In the genomic region with DNA sequence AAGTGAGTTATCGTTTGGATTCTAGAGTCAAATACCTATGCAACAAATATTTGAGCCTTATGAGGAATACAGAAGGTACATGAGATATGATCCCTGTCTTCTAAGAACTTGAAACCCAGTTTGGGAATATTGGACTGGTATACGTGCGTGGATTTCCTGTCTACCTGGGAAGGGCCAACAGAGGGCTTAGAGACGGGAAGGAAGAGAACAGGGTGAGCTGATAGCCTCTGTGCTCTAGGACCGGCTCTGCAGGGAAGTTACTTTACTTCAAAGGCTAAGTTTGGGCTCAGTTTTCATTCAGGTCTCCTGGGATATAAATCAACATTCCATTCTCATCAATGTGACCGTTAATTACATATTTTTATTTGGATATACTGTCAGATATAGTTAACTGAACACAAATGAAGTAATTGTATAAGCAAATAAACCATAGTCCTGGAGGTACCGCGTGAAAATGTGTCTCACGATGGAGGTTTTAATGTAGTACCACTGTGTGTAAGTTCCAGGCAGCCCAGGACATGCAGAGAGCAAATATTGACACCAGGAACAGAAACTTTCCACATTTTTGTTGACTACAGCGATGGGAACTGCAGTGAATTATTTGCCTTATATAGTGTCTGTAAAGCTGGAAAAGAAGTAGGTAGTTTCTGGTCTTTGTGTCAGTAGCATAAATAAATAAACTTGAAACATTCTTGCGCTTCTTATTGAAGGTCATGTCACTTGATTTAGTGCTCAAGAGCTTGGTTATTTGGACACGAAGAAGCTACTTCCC, we compare ENCODE assay signal across 1 cellular context.
TF ChIP-seq lines count a peak whose summit lies in the region.

No MANE protein-coding gene starts in this region.

TF ChIP-seq in HepG2, 621 proteins besides CTCF, POLR2A, EP300 and RAD21 (continued from another document and continues in another):
- TF ChIP-seq, protein P1, sequence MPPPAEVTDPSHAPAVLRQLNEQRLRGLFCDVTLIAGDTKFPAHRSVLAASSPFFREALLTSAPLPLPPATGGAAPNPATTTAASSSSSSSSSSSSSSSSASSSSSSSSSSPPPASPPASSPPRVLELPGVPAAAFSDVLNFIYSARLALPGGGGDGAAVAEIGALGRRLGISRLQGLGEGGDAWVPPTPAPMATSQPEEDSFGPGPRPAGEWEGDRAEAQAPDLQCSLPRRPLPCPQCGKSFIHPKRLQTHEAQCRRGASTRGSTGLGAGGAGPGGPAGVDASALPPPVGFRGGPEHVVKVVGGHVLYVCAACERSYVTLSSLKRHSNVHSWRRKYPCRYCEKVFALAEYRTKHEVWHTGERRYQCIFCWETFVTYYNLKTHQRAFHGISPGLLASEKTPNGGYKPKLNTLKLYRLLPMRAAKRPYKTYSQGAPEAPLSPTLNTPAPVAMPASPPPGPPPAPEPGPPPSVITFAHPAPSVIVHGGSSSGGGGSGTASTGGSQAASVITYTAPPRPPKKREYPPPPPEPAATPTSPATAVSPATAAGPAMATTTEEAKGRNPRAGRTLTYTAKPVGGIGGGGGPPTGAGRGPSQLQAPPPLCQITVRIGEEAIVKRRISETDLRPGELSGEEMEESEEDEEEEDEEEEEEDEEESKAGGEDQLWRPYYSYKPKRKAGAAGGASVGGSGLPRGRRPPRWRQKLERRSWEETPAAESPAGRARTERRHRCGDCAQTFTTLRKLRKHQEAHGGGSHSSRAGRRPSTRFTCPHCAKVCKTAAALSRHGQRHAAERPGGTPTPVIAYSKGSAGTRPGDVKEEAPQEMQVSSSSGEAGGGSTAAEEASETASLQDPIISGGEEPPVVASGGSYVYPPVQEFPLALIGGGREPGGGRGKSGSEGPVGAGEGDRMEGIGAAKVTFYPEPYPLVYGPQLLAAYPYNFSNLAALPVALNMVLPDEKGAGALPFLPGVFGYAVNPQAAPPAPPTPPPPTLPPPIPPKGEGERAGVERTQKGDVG (CRISPR knock-in tag; IDR thresholded peaks at IDR 0.05; ENCODE audit: borderline replicate concordance): no peak
- TF ChIP-seq, protein P2, sequence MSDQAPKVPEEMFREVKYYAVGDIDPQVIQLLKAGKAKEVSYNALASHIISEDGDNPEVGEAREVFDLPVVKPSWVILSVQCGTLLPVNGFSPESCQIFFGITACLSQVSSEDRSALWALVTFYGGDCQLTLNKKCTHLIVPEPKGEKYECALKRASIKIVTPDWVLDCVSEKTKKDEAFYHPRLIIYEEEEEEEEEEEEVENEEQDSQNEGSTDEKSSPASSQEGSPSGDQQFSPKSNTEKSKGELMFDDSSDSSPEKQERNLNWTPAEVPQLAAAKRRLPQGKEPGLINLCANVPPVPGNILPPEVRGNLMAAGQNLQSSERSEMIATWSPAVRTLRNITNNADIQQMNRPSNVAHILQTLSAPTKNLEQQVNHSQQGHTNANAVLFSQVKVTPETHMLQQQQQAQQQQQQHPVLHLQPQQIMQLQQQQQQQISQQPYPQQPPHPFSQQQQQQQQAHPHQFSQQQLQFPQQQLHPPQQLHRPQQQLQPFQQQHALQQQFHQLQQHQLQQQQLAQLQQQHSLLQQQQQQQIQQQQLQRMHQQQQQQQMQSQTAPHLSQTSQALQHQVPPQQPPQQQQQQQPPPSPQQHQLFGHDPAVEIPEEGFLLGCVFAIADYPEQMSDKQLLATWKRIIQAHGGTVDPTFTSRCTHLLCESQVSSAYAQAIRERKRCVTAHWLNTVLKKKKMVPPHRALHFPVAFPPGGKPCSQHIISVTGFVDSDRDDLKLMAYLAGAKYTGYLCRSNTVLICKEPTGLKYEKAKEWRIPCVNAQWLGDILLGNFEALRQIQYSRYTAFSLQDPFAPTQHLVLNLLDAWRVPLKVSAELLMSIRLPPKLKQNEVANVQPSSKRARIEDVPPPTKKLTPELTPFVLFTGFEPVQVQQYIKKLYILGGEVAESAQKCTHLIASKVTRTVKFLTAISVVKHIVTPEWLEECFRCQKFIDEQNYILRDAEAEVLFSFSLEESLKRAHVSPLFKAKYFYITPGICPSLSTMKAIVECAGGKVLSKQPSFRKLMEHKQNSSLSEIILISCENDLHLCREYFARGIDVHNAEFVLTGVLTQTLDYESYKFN (CRISPR knock-in tag; conservative IDR thresholded peaks at IDR 0.05): peak; percentile 82
- TF ChIP-seq, protein P3, sequence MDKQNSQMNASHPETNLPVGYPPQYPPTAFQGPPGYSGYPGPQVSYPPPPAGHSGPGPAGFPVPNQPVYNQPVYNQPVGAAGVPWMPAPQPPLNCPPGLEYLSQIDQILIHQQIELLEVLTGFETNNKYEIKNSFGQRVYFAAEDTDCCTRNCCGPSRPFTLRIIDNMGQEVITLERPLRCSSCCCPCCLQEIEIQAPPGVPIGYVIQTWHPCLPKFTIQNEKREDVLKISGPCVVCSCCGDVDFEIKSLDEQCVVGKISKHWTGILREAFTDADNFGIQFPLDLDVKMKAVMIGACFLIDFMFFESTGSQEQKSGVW (CRISPR knock-in tag; IDR thresholded peaks at IDR 0.05; ENCODE audit: borderline replicate concordance): no peak
- TF ChIP-seq, protein P4, sequence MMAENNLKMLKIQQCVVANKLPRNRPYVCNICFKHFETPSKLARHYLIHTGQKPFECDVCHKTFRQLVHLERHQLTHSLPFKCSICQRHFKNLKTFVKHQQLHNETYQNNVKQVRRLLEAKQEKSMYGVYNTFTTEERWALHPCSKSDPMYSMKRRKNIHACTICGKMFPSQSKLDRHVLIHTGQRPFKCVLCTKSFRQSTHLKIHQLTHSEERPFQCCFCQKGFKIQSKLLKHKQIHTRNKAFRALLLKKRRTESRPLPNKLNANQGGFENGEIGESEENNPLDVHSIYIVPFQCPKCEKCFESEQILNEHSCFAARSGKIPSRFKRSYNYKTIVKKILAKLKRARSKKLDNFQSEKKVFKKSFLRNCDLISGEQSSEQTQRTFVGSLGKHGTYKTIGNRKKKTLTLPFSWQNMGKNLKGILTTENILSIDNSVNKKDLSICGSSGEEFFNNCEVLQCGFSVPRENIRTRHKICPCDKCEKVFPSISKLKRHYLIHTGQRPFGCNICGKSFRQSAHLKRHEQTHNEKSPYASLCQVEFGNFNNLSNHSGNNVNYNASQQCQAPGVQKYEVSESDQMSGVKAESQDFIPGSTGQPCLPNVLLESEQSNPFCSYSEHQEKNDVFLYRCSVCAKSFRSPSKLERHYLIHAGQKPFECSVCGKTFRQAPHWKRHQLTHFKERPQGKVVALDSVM (CRISPR knock-in tag; IDR thresholded peaks at IDR 0.05): 0 out of 2 replicates have a peak, but pooled peaks have one; percentile 20
- TF ChIP-seq PITX1 (CRISPR knock-in tag; IDR thresholded peaks at IDR 0.05) (0 out of 2 replicates have a peak, but pooled peaks have one; percentile 42), SOX13 (IDR thresholded peaks at IDR 0.05) (no peak), SOX13 (CRISPR knock-in tag; conservative IDR thresholded peaks at IDR 0.05 in 1 of 2, IDR thresholded peaks at IDR 0.05 in 1 of 2) (peak in 1 of 2 experiments; percentile 60; a peak in 1 of 4 replicates), ZNF768 (CRISPR knock-in tag; IDR thresholded peaks at IDR 0.05) (no peak), SAP130 (CRISPR knock-in tag; IDR thresholded peaks at IDR 0.05; ENCODE audit: low read depth) (peak; percentile 65; the same call in 1 of the 2 replicates), ZNF709 (CRISPR knock-in tag; IDR thresholded peaks at IDR 0.05) (no peak)
- TF ChIP-seq, protein P5, sequence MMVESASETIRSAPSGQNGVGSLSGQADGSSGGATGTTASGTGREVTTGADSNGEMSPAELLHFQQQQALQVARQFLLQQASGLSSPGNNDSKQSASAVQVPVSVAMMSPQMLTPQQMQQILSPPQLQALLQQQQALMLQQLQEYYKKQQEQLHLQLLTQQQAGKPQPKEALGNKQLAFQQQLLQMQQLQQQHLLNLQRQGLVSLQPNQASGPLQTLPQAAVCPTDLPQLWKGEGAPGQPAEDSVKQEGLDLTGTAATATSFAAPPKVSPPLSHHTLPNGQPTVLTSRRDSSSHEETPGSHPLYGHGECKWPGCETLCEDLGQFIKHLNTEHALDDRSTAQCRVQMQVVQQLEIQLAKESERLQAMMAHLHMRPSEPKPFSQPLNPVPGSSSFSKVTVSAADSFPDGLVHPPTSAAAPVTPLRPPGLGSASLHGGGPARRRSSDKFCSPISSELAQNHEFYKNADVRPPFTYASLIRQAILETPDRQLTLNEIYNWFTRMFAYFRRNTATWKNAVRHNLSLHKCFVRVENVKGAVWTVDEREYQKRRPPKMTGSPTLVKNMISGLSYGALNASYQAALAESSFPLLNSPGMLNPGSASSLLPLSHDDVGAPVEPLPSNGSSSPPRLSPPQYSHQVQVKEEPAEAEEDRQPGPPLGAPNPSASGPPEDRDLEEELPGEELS (CRISPR knock-in tag; IDR thresholded peaks at IDR 0.05): peak; percentile 68; the same call in 1 of the 2 replicates
- TF ChIP-seq, protein P6, sequence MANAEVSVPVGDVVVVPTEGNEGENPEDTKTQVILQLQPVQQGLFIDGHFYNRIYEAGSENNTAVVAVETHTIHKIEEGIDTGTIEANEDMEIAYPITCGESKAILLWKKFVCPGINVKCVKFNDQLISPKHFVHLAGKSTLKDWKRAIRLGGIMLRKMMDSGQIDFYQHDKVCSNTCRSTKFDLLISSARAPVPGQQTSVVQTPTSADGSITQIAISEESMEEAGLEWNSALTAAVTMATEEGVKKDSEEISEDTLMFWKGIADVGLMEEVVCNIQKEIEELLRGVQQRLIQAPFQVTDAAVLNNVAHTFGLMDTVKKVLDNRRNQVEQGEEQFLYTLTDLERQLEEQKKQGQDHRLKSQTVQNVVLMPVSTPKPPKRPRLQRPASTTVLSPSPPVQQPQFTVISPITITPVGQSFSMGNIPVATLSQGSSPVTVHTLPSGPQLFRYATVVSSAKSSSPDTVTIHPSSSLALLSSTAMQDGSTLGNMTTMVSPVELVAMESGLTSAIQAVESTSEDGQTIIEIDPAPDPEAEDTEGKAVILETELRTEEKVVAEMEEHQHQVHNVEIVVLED (CRISPR knock-in tag; IDR thresholded peaks at IDR 0.05; ENCODE audit: borderline replicate concordance): 0 out of 2 replicates have a peak, but pooled peaks have one; percentile 26
- TF ChIP-seq, protein P7, sequence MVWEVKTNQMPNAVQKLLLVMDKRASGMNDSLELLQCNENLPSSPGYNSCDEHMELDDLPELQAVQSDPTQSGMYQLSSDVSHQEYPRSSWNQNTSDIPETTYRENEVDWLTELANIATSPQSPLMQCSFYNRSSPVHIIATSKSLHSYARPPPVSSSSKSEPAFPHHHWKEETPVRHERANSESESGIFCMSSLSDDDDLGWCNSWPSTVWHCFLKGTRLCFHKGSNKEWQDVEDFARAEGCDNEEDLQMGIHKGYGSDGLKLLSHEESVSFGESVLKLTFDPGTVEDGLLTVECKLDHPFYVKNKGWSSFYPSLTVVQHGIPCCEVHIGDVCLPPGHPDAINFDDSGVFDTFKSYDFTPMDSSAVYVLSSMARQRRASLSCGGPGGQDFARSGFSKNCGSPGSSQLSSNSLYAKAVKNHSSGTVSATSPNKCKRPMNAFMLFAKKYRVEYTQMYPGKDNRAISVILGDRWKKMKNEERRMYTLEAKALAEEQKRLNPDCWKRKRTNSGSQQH (CRISPR knock-in tag; IDR thresholded peaks at IDR 0.05; ENCODE audit: low read depth): 0 out of 2 replicates have a peak, but pooled peaks have one; percentile 35
- TF ChIP-seq, protein P8, sequence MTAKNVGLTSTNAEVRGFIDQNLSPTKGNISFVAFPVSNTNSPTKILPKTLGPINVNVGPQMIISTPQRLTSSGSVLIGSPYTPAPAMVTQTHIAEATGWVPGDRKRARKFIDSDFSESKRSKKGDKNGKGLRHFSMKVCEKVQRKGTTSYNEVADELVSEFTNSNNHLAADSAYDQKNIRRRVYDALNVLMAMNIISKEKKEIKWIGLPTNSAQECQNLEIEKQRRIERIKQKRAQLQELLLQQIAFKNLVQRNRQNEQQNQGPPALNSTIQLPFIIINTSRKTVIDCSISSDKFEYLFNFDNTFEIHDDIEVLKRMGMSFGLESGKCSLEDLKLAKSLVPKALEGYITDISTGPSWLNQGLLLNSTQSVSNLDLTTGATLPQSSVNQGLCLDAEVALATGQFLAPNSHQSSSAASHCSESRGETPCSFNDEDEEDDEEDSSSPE (CRISPR knock-in tag; IDR thresholded peaks at IDR 0.05): no peak
- TF ChIP-seq, protein P9, sequence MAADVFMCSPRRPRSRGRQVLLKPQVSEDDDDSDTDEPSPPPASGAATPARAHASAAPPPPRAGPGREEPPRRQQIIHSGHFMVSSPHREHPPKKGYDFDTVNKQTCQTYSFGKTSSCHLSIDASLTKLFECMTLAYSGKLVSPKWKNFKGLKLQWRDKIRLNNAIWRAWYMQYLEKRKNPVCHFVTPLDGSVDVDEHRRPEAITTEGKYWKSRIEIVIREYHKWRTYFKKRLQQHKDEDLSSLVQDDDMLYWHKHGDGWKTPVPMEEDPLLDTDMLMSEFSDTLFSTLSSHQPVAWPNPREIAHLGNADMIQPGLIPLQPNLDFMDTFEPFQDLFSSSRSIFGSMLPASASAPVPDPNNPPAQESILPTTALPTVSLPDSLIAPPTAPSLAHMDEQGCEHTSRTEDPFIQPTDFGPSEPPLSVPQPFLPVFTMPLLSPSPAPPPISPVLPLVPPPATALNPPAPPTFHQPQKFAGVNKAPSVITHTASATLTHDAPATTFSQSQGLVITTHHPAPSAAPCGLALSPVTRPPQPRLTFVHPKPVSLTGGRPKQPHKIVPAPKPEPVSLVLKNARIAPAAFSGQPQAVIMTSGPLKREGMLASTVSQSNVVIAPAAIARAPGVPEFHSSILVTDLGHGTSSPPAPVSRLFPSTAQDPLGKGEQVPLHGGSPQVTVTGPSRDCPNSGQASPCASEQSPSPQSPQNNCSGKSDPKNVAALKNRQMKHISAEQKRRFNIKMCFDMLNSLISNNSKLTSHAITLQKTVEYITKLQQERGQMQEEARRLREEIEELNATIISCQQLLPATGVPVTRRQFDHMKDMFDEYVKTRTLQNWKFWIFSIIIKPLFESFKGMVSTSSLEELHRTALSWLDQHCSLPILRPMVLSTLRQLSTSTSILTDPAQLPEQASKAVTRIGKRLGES (CRISPR knock-in tag; IDR thresholded peaks at IDR 0.05; ENCODE audit: borderline replicate concordance): no peak
- TF ChIP-seq, protein P10, sequence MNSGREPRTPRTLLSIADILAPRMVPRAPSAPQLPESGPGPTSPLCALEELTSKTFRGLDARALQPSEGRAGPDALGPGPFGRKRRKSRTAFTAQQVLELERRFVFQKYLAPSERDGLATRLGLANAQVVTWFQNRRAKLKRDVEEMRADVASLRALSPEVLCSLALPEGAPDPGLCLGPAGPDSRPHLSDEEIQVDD (CRISPR knock-in tag; IDR thresholded peaks at IDR 0.05; ENCODE audit: borderline replicate concordance): no peak
- TF ChIP-seq, protein P11, sequence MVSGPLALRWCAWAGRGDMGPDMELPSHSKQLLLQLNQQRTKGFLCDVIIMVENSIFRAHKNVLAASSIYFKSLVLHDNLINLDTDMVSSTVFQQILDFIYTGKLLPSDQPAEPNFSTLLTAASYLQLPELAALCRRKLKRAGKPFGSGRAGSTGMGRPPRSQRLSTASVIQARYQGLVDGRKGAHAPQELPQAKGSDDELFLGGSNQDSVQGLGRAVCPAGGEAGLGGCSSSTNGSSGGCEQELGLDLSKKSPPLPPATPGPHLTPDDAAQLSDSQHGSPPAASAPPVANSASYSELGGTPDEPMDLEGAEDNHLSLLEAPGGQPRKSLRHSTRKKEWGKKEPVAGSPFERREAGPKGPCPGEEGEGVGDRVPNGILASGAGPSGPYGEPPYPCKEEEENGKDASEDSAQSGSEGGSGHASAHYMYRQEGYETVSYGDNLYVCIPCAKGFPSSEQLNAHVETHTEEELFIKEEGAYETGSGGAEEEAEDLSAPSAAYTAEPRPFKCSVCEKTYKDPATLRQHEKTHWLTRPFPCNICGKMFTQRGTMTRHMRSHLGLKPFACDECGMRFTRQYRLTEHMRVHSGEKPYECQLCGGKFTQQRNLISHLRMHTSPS (CRISPR knock-in tag; IDR thresholded peaks at IDR 0.05; ENCODE audit: low read depth): no peak
- TF ChIP-seq, protein P12, sequence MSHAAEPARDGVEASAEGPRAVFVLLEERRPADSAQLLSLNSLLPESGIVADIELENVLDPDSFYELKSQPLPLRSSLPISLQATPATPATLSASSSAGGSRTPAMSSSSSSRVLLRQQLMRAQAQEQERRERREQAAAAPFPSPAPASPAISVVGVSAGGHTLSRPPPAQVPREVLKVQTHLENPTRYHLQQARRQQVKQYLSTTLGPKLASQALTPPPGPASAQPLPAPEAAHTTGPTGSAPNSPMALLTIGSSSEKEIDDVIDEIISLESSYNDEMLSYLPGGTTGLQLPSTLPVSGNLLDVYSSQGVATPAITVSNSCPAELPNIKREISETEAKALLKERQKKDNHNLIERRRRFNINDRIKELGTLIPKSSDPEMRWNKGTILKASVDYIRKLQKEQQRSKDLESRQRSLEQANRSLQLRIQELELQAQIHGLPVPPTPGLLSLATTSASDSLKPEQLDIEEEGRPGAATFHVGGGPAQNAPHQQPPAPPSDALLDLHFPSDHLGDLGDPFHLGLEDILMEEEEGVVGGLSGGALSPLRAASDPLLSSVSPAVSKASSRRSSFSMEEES (CRISPR knock-in tag; IDR thresholded peaks at IDR 0.05): peak; percentile 38; the same call in 1 of the 2 replicates
